18 cellular contexts compared by ENCODE assay signal in genomic region chr15:60941448-60941847, GRCh38.
DNase-seq lines count a peak whose midpoint lies in the region; ATAC-seq, FAIRE-seq and TF ChIP-seq lines count a peak whose summit lies in the region.
"Had no signal": no experiment of that assay in that cellular context is flagged by ENCODE, and none has a peak within 500 bp of the region (broad histone marks: within the 10 kb centered on the region; RNA-seq: fewer than 3 reads in every experiment).

No MANE protein-coding gene starts in this region.

- H3K27me3 ChIP-seq in astrocyte (ENCODE audit: insufficient read depth, low read length) = no peaks in the 10 kb centered on the region
- no peaks in the 10 kb centered on the region for H3K27me3 ChIP-seq in keratinocyte (ENCODE audit: control insufficient read depth, extremely low read depth, insufficient read depth, low read length)
- H3K27me3 ChIP-seq: gastrocnemius medialis had no signal

- H3K9ac ChIP-seq in astrocyte (ENCODE audit: low read length) = no peak overlapping the region
- no peak overlapping the region for H3K9ac ChIP-seq in keratinocyte (ENCODE audit: control insufficient read depth, extremely low read depth, insufficient read depth, low read length)

- no peak overlapping the region for H3K27ac Mint-ChIP-seq in astrocyte (ENCODE audit: unreplicated experiment)
- H3K27ac Mint-ChIP-seq: activated naive CD4-positive, alpha-beta T cell treated with anti-CD3 and anti-CD28 coated beads for 36 hours had no signal

- peaks cover 5% of the 10 kb centered on the region for H3K9me3 Mint-ChIP-seq in astrocyte (ENCODE audit: unreplicated experiment)
- H3K9me3 Mint-ChIP-seq: activated naive CD4-positive, alpha-beta T cell treated with anti-CD3 and anti-CD28 coated beads for 36 hours had no signal

- dilution Hi-C loops in keratinocyte (cut with MboI; ENCODE audit: extremely low pct_ligation_motif_present, low sequenced_read_pairs) = no loop called here

- H3K4me3 Mint-ChIP-seq in astrocyte (ENCODE audit: unreplicated experiment) = no peak overlapping the region
- H3K4me3 Mint-ChIP-seq: activated naive CD4-positive, alpha-beta T cell treated with anti-CD3 and anti-CD28 coated beads for 36 hours; neural crest cell had no signal

- TF ChIP-seq CTCF in AG09309 (IDR thresholded peaks at IDR 0.05; ENCODE audit: control insufficient read depth, insufficient read depth, low read depth, low read length, missing control alignments) (no peak), astrocyte (IDR thresholded peaks at IDR 0.05; ENCODE audit: insufficient read depth, low read depth, low read length) (no peak), keratinocyte (optimal IDR thresholded peaks at IDR 0.05 in 1 of 3, IDR thresholded peaks at IDR 0.05 in 1 of 3, conservative IDR thresholded peaks at IDR 0.05 in 1 of 3; ENCODE audit: extremely low read depth in 1 of 3, insufficient read depth in 2 of 3, low read length in 3 of 3) (no peak)

- peaks cover 5% of the 10 kb centered on the region for H3K36me3 Mint-ChIP-seq in astrocyte (ENCODE audit: low read depth, unreplicated experiment)

- H3K9me1 ChIP-seq in keratinocyte (ENCODE audit: control insufficient read depth, extremely low read depth, insufficient read depth, low read length) = no peaks in the 10 kb centered on the region

- H3K4me3 ChIP-seq in AG09309 (ENCODE audit: control insufficient read depth, low read depth, low read length) (no peak overlapping the region), astrocyte (ENCODE audit: insufficient read depth, low read depth, low read length) (no peak overlapping the region), keratinocyte (ENCODE audit: control insufficient read depth in 2 of 3, extremely low read depth in 1 of 3, insufficient read depth in 2 of 3, low read depth in 1 of 3, low read length in 3 of 3) (no peak overlapping the region)
- H3K4me3 ChIP-seq: gastrocnemius medialis had no signal

- H2AFZ ChIP-seq in astrocyte (ENCODE audit: low read depth, low read length) (no peak overlapping the region), keratinocyte (ENCODE audit: control insufficient read depth, low read length) (no peak overlapping the region)

- H3K36me3 ChIP-seq in astrocyte (ENCODE audit: insufficient read depth, low read length) (no peaks in the 10 kb centered on the region), keratinocyte (ENCODE audit: control insufficient read depth in 2 of 2, extremely low read depth in 1 of 2, insufficient read depth in 2 of 2, low read length in 2 of 2) (no peaks in the 10 kb centered on the region)
- H3K36me3 ChIP-seq: gastrocnemius medialis had no signal

- no peak for FAIRE-seq in astrocyte (lab: Jason Lieb, UNC)
- peak; percentile 77 for FAIRE-seq in keratinocyte (lab: Jason Lieb, UNC)

- H4K20me1 ChIP-seq in astrocyte (ENCODE audit: insufficient read depth, low read length) (no peaks in the 10 kb centered on the region), keratinocyte (ENCODE audit: control insufficient read depth, extremely low read depth, insufficient read depth, low read length) (no peaks in the 10 kb centered on the region)

- H3K4me1 ChIP-seq in astrocyte (ENCODE audit: insufficient read depth, low read length) (peaks cover 5% of the 10 kb centered on the region), keratinocyte (ENCODE audit: control insufficient read depth, extremely low read depth, insufficient read depth, low read length) (peaks cover 12% of the 10 kb centered on the region)

- ATAC-seq in HG02840 (IDR thresholded peaks at IDR 0.05; ENCODE audit: low FRiP score, unreplicated experiment) = no peak
- no peak for ATAC-seq in GM19328 (IDR thresholded peaks at IDR 0.05; ENCODE audit: unreplicated experiment)

- DNase-seq in AG09309 (ENCODE audit: low read depth) = peak; percentile 29
- DNase-seq in HT-29 (ENCODE audit: low spot score) = peak; percentile 19
- peak; percentile 76 for DNase-seq in astrocyte (ENCODE audit: low read depth)
- no peak for DNase-seq in keratinocyte (ENCODE audit: low read depth, low spot score)
- DNase-seq in middle frontal gyrus (ENCODE audit: extremely low spot score, low spot score) = no peak
- no peak for DNase-seq in LoVo (ENCODE audit: low spot score)
- DNase-seq: activated CD4-positive, alpha-beta T cell treated with anti-CD3 and anti-CD28 coated beads for 1 hour; activated CD8-positive, alpha-beta memory T cell treated with anti-CD3 and anti-CD28 coated beads, Interleukin-2, amount 50 U/mL, for 4 hours; activated naive CD4-positive, alpha-beta T cell treated with anti-CD3 and anti-CD28 coated beads for 36 hours; DMS53; gastrocnemius medialis; mesendoderm; NCI-H2081 treated with DMSO at 0.1 percent for 48 hours; substantia nigra had no signal

- H3K4me1 Mint-ChIP-seq in astrocyte (ENCODE audit: low read depth, unreplicated experiment) = peaks cover 6% of the 10 kb centered on the region
- H3K4me1 Mint-ChIP-seq: neural crest cell had no signal

- H3K9me3 ChIP-seq in astrocyte (ENCODE audit: insufficient read depth, low read depth, low read length) = no peaks in the 10 kb centered on the region
- no peaks in the 10 kb centered on the region for H3K9me3 ChIP-seq in keratinocyte (ENCODE audit: control insufficient read depth, low read depth, low read length)
- H3K9me3 ChIP-seq: gastrocnemius medialis had no signal

- H3K27ac ChIP-seq in astrocyte (ENCODE audit: low read depth, low read length) (no peak overlapping the region), keratinocyte (ENCODE audit: control insufficient read depth, insufficient read depth, low read length) (no peak overlapping the region)
- H3K27ac ChIP-seq: C4-2B, gastrocnemius medialis had no signal

- no peak overlapping the region for H3K4me2 ChIP-seq in astrocyte (ENCODE audit: low read length)
- peak overlapping the region; percentile 43 for H3K4me2 ChIP-seq in keratinocyte (ENCODE audit: control insufficient read depth, extremely low read depth, insufficient read depth, low read depth, low read length)

- no peaks in the 10 kb centered on the region for H3K27me3 Mint-ChIP-seq in astrocyte (ENCODE audit: low read depth, unreplicated experiment)

- no peaks in the 10 kb centered on the region for H3K79me2 ChIP-seq in astrocyte (ENCODE audit: insufficient read depth, low read length)
- H3K79me2 ChIP-seq in keratinocyte (ENCODE audit: control insufficient read depth, insufficient read depth, low read length) = no peaks in the 10 kb centered on the region

Comparison
In these comparisons a context has a peak if more than half of its experiments do, and no peak if none do; other contexts are left out.
1. DNase-seq: peak in AG09309 (single experiment), HT-29 (single experiment) and astrocyte (single experiment); none in keratinocyte (single experiment), middle frontal gyrus (single experiment) and LoVo (single experiment).